ENCODE assay signal across 17 cellular contexts in the genomic region with DNA sequence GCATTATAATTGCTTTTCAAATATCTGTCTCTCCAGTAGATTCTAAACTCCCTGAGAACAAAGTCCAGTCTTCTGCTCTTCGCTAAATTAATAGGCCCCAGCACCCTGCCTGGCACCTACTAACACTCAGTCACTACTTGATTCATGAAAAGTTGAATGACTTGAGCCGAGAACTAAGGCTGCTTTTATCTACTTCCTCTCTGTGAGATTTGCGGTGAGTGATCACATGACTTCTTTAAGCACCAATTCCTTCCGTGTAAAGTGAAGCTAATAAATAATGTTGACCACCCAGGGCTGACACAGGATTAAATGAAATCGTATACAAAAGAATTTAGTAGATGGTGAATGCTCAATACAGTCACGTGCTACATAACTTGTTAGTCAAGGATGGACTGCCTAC. TPM values are rescaled to one million over a fixed set of nuclear protein-coding genes. Genes with fewer than 3 reads are reported as not detected.
DNase-seq lines count a peak whose midpoint lies in the region; ATAC-seq and TF ChIP-seq lines count a peak whose summit lies in the region.
"Had no signal": no experiment of that assay in that cellular context is flagged by ENCODE, and none has a peak within 500 bp of the region (broad histone marks: within the 10 kb centered on the region; RNA-seq: fewer than 3 reads in every experiment).

No MANE protein-coding gene starts in this region.

- H3K4me1 Mint-ChIP-seq in activated naive CD8-positive, alpha-beta T cell treated with anti-CD3 and anti-CD28 coated beads, Interleukin-2, amount 10 ng/mL, durations not matched to agents 7 days and 5 days = peaks cover 6% of the 10 kb centered on the region
- peaks cover 4% of the 10 kb centered on the region for H3K4me1 Mint-ChIP-seq in activated naive CD8-positive, alpha-beta T cell treated with anti-CD3 and anti-CD28 coated beads, Interleukin-2, amount 50 U/mL, for 24 hours
- H3K4me1 Mint-ChIP-seq in stimulated activated naive CD8-positive, alpha-beta T cell treated with anti-CD3 and anti-CD28 coated beads, Interleukin-15, amount 100 ng/mL, for 72 hours = peaks cover 8% of the 10 kb centered on the region
- H3K4me1 Mint-ChIP-seq in HFFc6 (ENCODE audit: low read depth) = no peaks in the 10 kb centered on the region

- H3K36me3 ChIP-seq in OCI-LY3 (replicated peaks; ENCODE audit: low read depth, low read length) = no peaks in the 10 kb centered on the region
- H3K36me3 ChIP-seq: gastroesophageal sphincter, MG63, SJSA1 had no signal

- peaks cover 3% of the 10 kb centered on the region for H3K4me1 ChIP-seq in OCI-LY3 (ENCODE audit: low read length)
- H3K4me1 ChIP-seq: gastroesophageal sphincter, SJSA1 had no signal

- ATAC-seq in activated naive CD8-positive, alpha-beta T cell treated with anti-CD3 and anti-CD28 coated beads, Interleukin-2, amount 10 ng/mL, durations not matched to agents 7 days and 5 days (ENCODE audit: low read depth) = peak; percentile 63
- ATAC-seq in activated naive CD8-positive, alpha-beta T cell treated with anti-CD3 and anti-CD28 coated beads, Interleukin-2, amount 50 U/mL, for 24 hours = no peak
- peak; percentile 85 for ATAC-seq in HG03139 (IDR thresholded peaks at IDR 0.05; ENCODE audit: unreplicated experiment)
- ATAC-seq in stimulated activated naive CD8-positive, alpha-beta T cell treated with anti-CD3 and anti-CD28 coated beads, Interleukin-15, amount 100 ng/mL, for 72 hours = peak; percentile 74
- ATAC-seq: gastroesophageal sphincter had no signal

- peak overlapping the region; percentile 2 for H3K4me3 Mint-ChIP-seq in activated naive CD8-positive, alpha-beta T cell treated with anti-CD3 and anti-CD28 coated beads, Interleukin-2, amount 10 ng/mL, durations not matched to agents 7 days and 5 days
- H3K4me3 Mint-ChIP-seq in activated naive CD8-positive, alpha-beta T cell treated with anti-CD3 and anti-CD28 coated beads, Interleukin-2, amount 50 U/mL, for 24 hours = no peak overlapping the region
- H3K4me3 Mint-ChIP-seq in stimulated activated naive CD8-positive, alpha-beta T cell treated with anti-CD3 and anti-CD28 coated beads, Interleukin-15, amount 100 ng/mL, for 72 hours = no peak overlapping the region
- no peak overlapping the region for H3K4me3 Mint-ChIP-seq in HFFc6
- H3K4me3 Mint-ChIP-seq: activated naive CD4-positive, alpha-beta T cell treated with anti-CD3 and anti-CD28 coated beads, Interleukin-2, amount 50 U/mL, for 24 hours had no signal

- H3K79me2 ChIP-seq in OCI-LY3 (ENCODE audit: low read length) = no peaks in the 10 kb centered on the region

- H3K9me3 Mint-ChIP-seq in activated naive CD8-positive, alpha-beta T cell treated with anti-CD3 and anti-CD28 coated beads, Interleukin-2, amount 10 ng/mL, durations not matched to agents 7 days and 5 days = no peaks in the 10 kb centered on the region
- no peaks in the 10 kb centered on the region for H3K9me3 Mint-ChIP-seq in activated naive CD8-positive, alpha-beta T cell treated with anti-CD3 and anti-CD28 coated beads, Interleukin-2, amount 50 U/mL, for 24 hours
- H3K9me3 Mint-ChIP-seq in stimulated activated naive CD8-positive, alpha-beta T cell treated with anti-CD3 and anti-CD28 coated beads, Interleukin-15, amount 100 ng/mL, for 72 hours = no peaks in the 10 kb centered on the region
- no peaks in the 10 kb centered on the region for H3K9me3 Mint-ChIP-seq in HFFc6
- H3K9me3 Mint-ChIP-seq: activated naive CD4-positive, alpha-beta T cell treated with anti-CD3 and anti-CD28 coated beads, Interleukin-2, amount 50 U/mL, for 24 hours had no signal

- H3K36me3 Mint-ChIP-seq in activated naive CD8-positive, alpha-beta T cell treated with anti-CD3 and anti-CD28 coated beads, Interleukin-2, amount 10 ng/mL, durations not matched to agents 7 days and 5 days = no peaks in the 10 kb centered on the region
- H3K36me3 Mint-ChIP-seq in activated naive CD8-positive, alpha-beta T cell treated with anti-CD3 and anti-CD28 coated beads, Interleukin-2, amount 50 U/mL, for 24 hours (ENCODE audit: low read depth) = no peaks in the 10 kb centered on the region
- no peaks in the 10 kb centered on the region for H3K36me3 Mint-ChIP-seq in HFFc6 (ENCODE audit: low read depth)
- H3K36me3 Mint-ChIP-seq: activated naive CD4-positive, alpha-beta T cell treated with anti-CD3 and anti-CD28 coated beads, Interleukin-2, amount 50 U/mL, for 24 hours had no signal

- H3K4me2 ChIP-seq in OCI-LY3 (ENCODE audit: low read length) = peak overlapping the region; percentile 7; the same call in 1 of the 2 replicates

- no peak overlapping the region for H3K27ac Mint-ChIP-seq in activated naive CD8-positive, alpha-beta T cell treated with anti-CD3 and anti-CD28 coated beads, Interleukin-2, amount 10 ng/mL, durations not matched to agents 7 days and 5 days
- no peak overlapping the region for H3K27ac Mint-ChIP-seq in activated naive CD8-positive, alpha-beta T cell treated with anti-CD3 and anti-CD28 coated beads, Interleukin-2, amount 50 U/mL, for 24 hours
- H3K27ac Mint-ChIP-seq in stimulated activated naive CD8-positive, alpha-beta T cell treated with anti-CD3 and anti-CD28 coated beads, Interleukin-15, amount 100 ng/mL, for 72 hours = peak overlapping the region in 1 of 2 donors; percentile 25
- no peak overlapping the region for H3K27ac Mint-ChIP-seq in HFFc6
- H3K27ac Mint-ChIP-seq: activated naive CD4-positive, alpha-beta T cell treated with anti-CD3 and anti-CD28 coated beads, Interleukin-2, amount 50 U/mL, for 24 hours had no signal

- H4K20me1 ChIP-seq in OCI-LY3 (ENCODE audit: insufficient read depth, low read length) = no peaks in the 10 kb centered on the region

- no peak overlapping the region; the same call in 1 of the 2 replicates for H2AFZ ChIP-seq in OCI-LY3 (ENCODE audit: low read depth, low read length)

- H3K9me3 ChIP-seq in OCI-LY3 (ENCODE audit: insufficient read depth, low read length) = no peaks in the 10 kb centered on the region
- H3K9me3 ChIP-seq: gastroesophageal sphincter, MG63, SJSA1 had no signal

- POLR2A ChIA-PET in activated naive CD8-positive, alpha-beta T cell treated with anti-CD3 and anti-CD28 coated beads, Interleukin-2, amount 10 ng/mL, durations not matched to agents 7 days and 5 days (lab: Charles Lee) = interaction anchor here (0.5 kb wide), 1 partner anchor 199 kb away, joined by 3 read pairs; the partner anchor contains the start of gene LRRC28

- H3K27ac ChIP-seq in OCI-LY3 (ENCODE audit: low read length) = no peak overlapping the region
- H3K27ac ChIP-seq: gastroesophageal sphincter, SJSA1 had no signal

- no peak overlapping the region for H3K4me3 ChIP-seq in OCI-LY3 (ENCODE audit: low read length)
- H3K4me3 ChIP-seq: gastroesophageal sphincter, MG63, SJSA1 had no signal

- TF ChIP-seq CTCF in OCI-LY3 (IDR thresholded peaks at IDR 0.05; ENCODE audit: low read depth, low read length) (no peak), HFFc6 (IDR thresholded peaks at IDR 0.05) (no peak)

- H3K9ac ChIP-seq in OCI-LY3 (ENCODE audit: low read length) = no peak overlapping the region

- H3K27me3 Mint-ChIP-seq in activated naive CD8-positive, alpha-beta T cell treated with anti-CD3 and anti-CD28 coated beads, Interleukin-2, amount 10 ng/mL, durations not matched to agents 7 days and 5 days = peaks cover 14% of the 10 kb centered on the region
- H3K27me3 Mint-ChIP-seq in activated naive CD8-positive, alpha-beta T cell treated with anti-CD3 and anti-CD28 coated beads, Interleukin-2, amount 50 U/mL, for 24 hours = peaks cover 8% of the 10 kb centered on the region
- H3K27me3 Mint-ChIP-seq in stimulated activated naive CD8-positive, alpha-beta T cell treated with anti-CD3 and anti-CD28 coated beads, Interleukin-15, amount 100 ng/mL, for 72 hours = peaks cover 17% of the 10 kb centered on the region
- peaks cover 8% of the 10 kb centered on the region for H3K27me3 Mint-ChIP-seq in HFFc6 (ENCODE audit: insufficient read depth)

- peaks cover 13% of the 10 kb centered on the region for H3K27me3 ChIP-seq in OCI-LY3 (ENCODE audit: low read depth, low read length)
- H3K27me3 ChIP-seq: gastroesophageal sphincter, MG63, SJSA1 had no signal

- no peak for DNase-seq in activated naive CD8-positive, alpha-beta T cell treated with anti-CD3 and anti-CD28 coated beads, Interleukin-2, amount 10 ng/mL, durations not matched to agents 7 days and 5 days
- no peak for DNase-seq in activated naive CD8-positive, alpha-beta T cell treated with anti-CD3 and anti-CD28 coated beads, Interleukin-2, amount 50 U/mL, for 24 hours
- DNase-seq in stimulated activated naive CD8-positive, alpha-beta T cell treated with anti-CD3 and anti-CD28 coated beads, Interleukin-15, amount 100 ng/mL, for 72 hours = no peak
- DNase-seq in HFFc6 (no peak), D341Med (ENCODE audit: low spot score) (no peak), Ammon's horn (ENCODE audit: low spot score) (no peak)
- DNase-seq: COR-L47; MG63; NK-92 treated with Interleukin-12 subunit alpha and Interleukin-12 subunit beta, amount 100 ng/mL, for 24 hours had no signal

RNA-seq across cellular contexts. Expression of gene PGPEP1L, which starts 44.6 kb away (rescaled TPM):
- total RNA-seq in activated naive CD8-positive, alpha-beta T cell treated with anti-CD3 and anti-CD28 coated beads, Interleukin-2, amount 10 ng/mL, durations not matched to agents 7 days and 5 days = not detected
- total RNA-seq in HFFc6 (2021; fragmentation: NEBNext Ultra II Directional; extraction: Animal tissue kit (Norgen Biotek cat#: 25700)) = not detected
- total RNA-seq: gastroesophageal sphincter, HT-29, mononuclear cell, SJSA1, temporal lobe had no signal

RNA-seq across cellular contexts. Expression of gene SYNM, which starts 52.7 kb away (rescaled TPM):
- total RNA-seq in activated naive CD8-positive, alpha-beta T cell treated with anti-CD3 and anti-CD28 coated beads, Interleukin-2, amount 10 ng/mL, durations not matched to agents 7 days and 5 days = 1 to 10 TPM; 4.5 to 6.7 TPM
- 1 to 10 TPM; 4.6 to 7.6 (median 7.4) TPM for total RNA-seq in HFFc6 (2021; fragmentation: NEBNext Ultra II Directional; extraction: Animal tissue kit (Norgen Biotek cat#: 25700))
- total RNA-seq: HT-29 had no signal
